32 cellular contexts compared by ENCODE assay signal in genomic region chr6:43203029-43203717, GRCh38. TPM values are rescaled to one million over a fixed set of nuclear protein-coding genes. Genes with fewer than 3 reads are reported as not detected.
A peak's percentile ranks its signal among the peaks of the same experiment; 100 is the strongest.
DNase-seq lines count a peak whose midpoint lies in the region; FAIRE-seq and TF ChIP-seq lines count a peak whose summit lies in the region.
"Had no signal": no experiment of that assay in that cellular context is flagged by ENCODE, and none has a peak within 500 bp of the region (broad histone marks: within the 10 kb centered on the region; RNA-seq: fewer than 3 reads in every experiment).

No MANE protein-coding gene starts in this region.

- H3K9me2 ChIP-seq in PC-9 (ENCODE audit: insufficient read depth) = no peaks in the 10 kb centered on the region

- H3K4me1 Mint-ChIP-seq in T-helper 2 cell treated with Interferon-gamma antibody and Interleukin-4, amounts not matched to agents 5 μg/mL and 100 μg/mL, for 36 hours (ENCODE audit: low read depth) = no peaks in the 10 kb centered on the region
- H3K4me1 Mint-ChIP-seq: activated CD4-positive, alpha-beta T cell treated with anti-CD3 and anti-CD28 coated beads for 36 hours; activated naive CD8-positive, alpha-beta T cell treated with anti-CD3 and anti-CD28 coated beads for 36 hours; stimulated activated memory B cell treated with anti-CD40 and anti-IgM and Interleukin-4, amounts not matched to agents 10 μg/mL and 1 μg/mL and 100 μg/mL, for 72 hours had no signal

- 95 to 98% (median 96%) methylated on average over 13 to 17 of the region's 17 CpGs for WGBS in spleen, 5 donors

- no peaks in the 10 kb centered on the region for H3K79me2 ChIP-seq in PC-9 (ENCODE audit: low read depth)
- H3K79me2 ChIP-seq: hepatocyte had no signal

- no TSS peak for BruUV-seq in PC-9 (replicated peaks; lab: Mats Ljungman, UMichigan)

- no peaks in the 10 kb centered on the region for H3K9me3 Mint-ChIP-seq in T-helper 2 cell treated with Interferon-gamma antibody and Interleukin-4, amounts not matched to agents 5 μg/mL and 100 μg/mL, for 36 hours
- H3K9me3 Mint-ChIP-seq: activated CD8-positive, alpha-beta T cell treated with anti-CD3 and anti-CD28 coated beads for 36 hours; activated naive CD8-positive, alpha-beta T cell treated with anti-CD3 and anti-CD28 coated beads for 36 hours; naive thymus-derived CD8-positive, alpha-beta T cell; stimulated activated memory B cell treated with anti-CD40 and anti-IgM and Interleukin-4, amounts not matched to agents 10 μg/mL and 1 μg/mL and 100 μg/mL, for 72 hours had no signal

- H3K36me3 Mint-ChIP-seq in T-helper 2 cell treated with Interferon-gamma antibody and Interleukin-4, amounts not matched to agents 5 μg/mL and 100 μg/mL, for 36 hours (ENCODE audit: low read depth) = peaks cover 22% of the 10 kb centered on the region

- peak overlapping the region; percentile 14 for H3K27ac Mint-ChIP-seq in T-helper 2 cell treated with Interferon-gamma antibody and Interleukin-4, amounts not matched to agents 5 μg/mL and 100 μg/mL, for 36 hours
- H3K27ac Mint-ChIP-seq: activated CD4-positive, alpha-beta T cell treated with anti-CD3 and anti-CD28 coated beads for 36 hours; activated CD8-positive, alpha-beta T cell treated with anti-CD3 and anti-CD28 coated beads for 36 hours; activated naive CD8-positive, alpha-beta T cell treated with anti-CD3 and anti-CD28 coated beads for 36 hours; stimulated activated memory B cell treated with anti-CD40 and anti-IgM and Interleukin-4, amounts not matched to agents 10 μg/mL and 1 μg/mL and 100 μg/mL, for 72 hours had no signal

- no peaks in the 10 kb centered on the region for H3K9me3 ChIP-seq in spleen
- no peaks in the 10 kb centered on the region for H3K9me3 ChIP-seq in PC-9 (ENCODE audit: insufficient read depth, low read depth)
- H3K9me3 ChIP-seq: ascending aorta, colonic mucosa, gastroesophageal sphincter, ovary, suprapubic skin, upper lobe of left lung had no signal

- CTCF ChIA-PET in PC-9 (lab: Charles Lee) = no interaction called here

- no peak for TF ChIP-seq POLR2A in spleen (IDR thresholded peaks at IDR 0.05)

- TF ChIP-seq CTCF in bronchial epithelial cell (IDR thresholded peaks at IDR 0.05; ENCODE audit: insufficient read depth, low read length, severe bottlenecking) (no peak), spleen (IDR thresholded peaks at IDR 0.05 in 8 of 11, conservative IDR thresholded peaks at IDR 0.05 in 3 of 11) (no peak), PC-9 (conservative IDR thresholded peaks at IDR 0.05) (no peak), GM20000 (IDR thresholded peaks at IDR 0.05; ENCODE audit: extremely low read depth, missing control alignments) (no peak)

- H3K4me3 Mint-ChIP-seq in T-helper 2 cell treated with Interferon-gamma antibody and Interleukin-4, amounts not matched to agents 5 μg/mL and 100 μg/mL, for 36 hours = no peak overlapping the region
- H3K4me3 Mint-ChIP-seq: activated CD4-positive, alpha-beta T cell treated with anti-CD3 and anti-CD28 coated beads for 36 hours; activated CD8-positive, alpha-beta T cell treated with anti-CD3 and anti-CD28 coated beads for 36 hours; activated naive CD8-positive, alpha-beta T cell treated with anti-CD3 and anti-CD28 coated beads for 36 hours; naive thymus-derived CD8-positive, alpha-beta T cell; stimulated activated memory B cell treated with anti-CD40 and anti-IgM and Interleukin-4, amounts not matched to agents 10 μg/mL and 1 μg/mL and 100 μg/mL, for 72 hours had no signal

- no peaks in the 10 kb centered on the region for H4K20me1 ChIP-seq in PC-9 (ENCODE audit: insufficient read depth)

- DNase-seq in T-helper 2 cell treated with Interferon-gamma antibody and Interleukin-4, amounts not matched to agents 5 μg/mL and 100 μg/mL, for 36 hours (ENCODE audit: low spot score) = no peak
- DNase-seq in T-helper 2 cell = no peak
- DNase-seq in bronchial epithelial cell (ENCODE audit: low read depth) = no peak
- peak; percentile 50 for DNase-seq in spleen
- no peak for DNase-seq in PC-9
- no peak for DNase-seq in GM20000 (ENCODE audit: low spot score)
- DNase-seq: 8988T; activated CD4-positive, alpha-beta T cell treated with anti-CD3 and anti-CD28 coated beads for 36 hours; activated CD8-positive, alpha-beta memory T cell treated with anti-CD3 and anti-CD28 coated beads, Interleukin-2, amount 50 U/mL, for 48 hours; activated CD8-positive, alpha-beta T cell treated with anti-CD3 and anti-CD28 coated beads for 36 hours; activated naive CD8-positive, alpha-beta T cell treated with anti-CD3 and anti-CD28 coated beads for 36 hours; C1 segment of cervical spinal cord; colonic mucosa; DMS153; effector CD8-positive, alpha-beta T cell; kidney glomerular epithelial cell; naive thymus-derived CD8-positive, alpha-beta T cell; NCI-H1048; NCI-H1694; NCI-H446; NCI-H748 treated with DMSO at 0.1 percent for 48 hours; SIG-M5; upper lobe of left lung had no signal

- H3K27me3 ChIP-seq in bronchial epithelial cell (ENCODE audit: control insufficient read depth, insufficient read depth, low read length) (no peaks in the 10 kb centered on the region), spleen (replicated peaks in 1 of 7) (no peaks in the 10 kb centered on the region), PC-9 (ENCODE audit: insufficient read depth, low read depth) (no peaks in the 10 kb centered on the region)
- H3K27me3 ChIP-seq: ascending aorta, cardiac muscle cell, colonic mucosa, gastroesophageal sphincter, hepatocyte, ovary, suprapubic skin, upper lobe of left lung had no signal

- intact Hi-C loops in spleen (cut with DNase I; ENCODE audit: low total_unique reads) (no loop called here), PC-9 (cut with micrococcal nuclease; ENCODE audit: unreplicated experiment) (no loop called here)

- H2AFZ ChIP-seq in PC-9 = no peak overlapping the region
- H2AFZ ChIP-seq: hepatocyte had no signal

- H3K27me3 Mint-ChIP-seq in T-helper 2 cell treated with Interferon-gamma antibody and Interleukin-4, amounts not matched to agents 5 μg/mL and 100 μg/mL, for 36 hours (ENCODE audit: low read depth) = no peaks in the 10 kb centered on the region
- H3K27me3 Mint-ChIP-seq: activated CD4-positive, alpha-beta T cell treated with anti-CD3 and anti-CD28 coated beads for 36 hours; activated CD8-positive, alpha-beta T cell treated with anti-CD3 and anti-CD28 coated beads for 36 hours; activated naive CD8-positive, alpha-beta T cell treated with anti-CD3 and anti-CD28 coated beads for 36 hours; naive thymus-derived CD8-positive, alpha-beta T cell; stimulated activated memory B cell treated with anti-CD40 and anti-IgM and Interleukin-4, amounts not matched to agents 10 μg/mL and 1 μg/mL and 100 μg/mL, for 72 hours had no signal

- no peak overlapping the region for H3K4me3 ChIP-seq in bronchial epithelial cell (ENCODE audit: low read depth, low read length)
- H3K4me3 ChIP-seq in spleen = no peak overlapping the region
- no peak overlapping the region for H3K4me3 ChIP-seq in PC-9
- H3K4me3 ChIP-seq: ascending aorta, cardiac muscle cell, colonic mucosa, gastroesophageal sphincter, hepatocyte, ovary, suprapubic skin, upper lobe of left lung had no signal

- peak; percentile 55 for FAIRE-seq in bronchial epithelial cell (lab: Jason Lieb, UNC)

- peaks cover 32% of the 10 kb centered on the region for H3K36me3 ChIP-seq in bronchial epithelial cell (ENCODE audit: control insufficient read depth, insufficient read depth, low read length)
- peaks cover 0 to 92% (median 56%) of the 10 kb centered on the region in 6 donors for H3K36me3 ChIP-seq in spleen
- H3K36me3 ChIP-seq in PC-9 (ENCODE audit: low read depth) = no peaks in the 10 kb centered on the region
- H3K36me3 ChIP-seq: colonic mucosa, ovary had no signal

- H3K4me2 ChIP-seq in PC-9 = no peak overlapping the region
- H3K4me2 ChIP-seq: hepatocyte had no signal

- H3F3A ChIP-seq in PC-9 (ENCODE audit: insufficient read depth, low read depth) = no peaks in the 10 kb centered on the region

- H3K4me1 ChIP-seq in spleen = no peaks in the 10 kb centered on the region
- H3K4me1 ChIP-seq in PC-9 (replicated peaks; ENCODE audit: insufficient read depth) = no peaks in the 10 kb centered on the region; the same call in 1 of the 2 replicates
- H3K4me1 ChIP-seq: ascending aorta, colonic mucosa, gastroesophageal sphincter, suprapubic skin, upper lobe of left lung had no signal

- POLR2A ChIA-PET in PC-9 (lab: Charles Lee; ENCODE audit: unreplicated experiment) = no interaction called here

- no peak overlapping the region for H3K27ac ChIP-seq in spleen
- no peak overlapping the region for H3K27ac ChIP-seq in PC-9
- H3K27ac ChIP-seq: ascending aorta, cardiac muscle cell, colonic mucosa, gastroesophageal sphincter, hepatocyte, ovary, suprapubic skin, upper lobe of left lung had no signal

RNA-seq across cellular contexts. Expression of gene CUL9, which starts 21.2 kb away (rescaled TPM):
- total RNA-seq in bronchial epithelial cell = 29.0 and 36.4 TPM in 2 replicates
- total RNA-seq in spleen = 10 to 100 TPM; 54.0 to 81.5 (median 68.5) TPM
- polyA plus RNA-seq in spleen = 100 to 1,000 TPM in 2 of 3 donors, 10 to 100 TPM in 1; 50.4 to 145 (median 113) TPM
- total RNA-seq in PC-9 (2021) = 52.8 and 71.6 TPM in 2 replicates

RNA-seq across cellular contexts. Expression of gene DNPH1, which starts 26.1 kb away (rescaled TPM):
- total RNA-seq in bronchial epithelial cell = 59.8 and 75.4 TPM in 2 replicates
- total RNA-seq in spleen = 10 to 100 TPM; 33.2 to 94.8 (median 54.0) TPM
- 100 to 1,000 TPM; 126 to 201 (median 153) TPM for polyA plus RNA-seq in spleen
- 43.5 and 57.0 TPM in 2 replicates for total RNA-seq in PC-9 (2021)

RNA-seq across cellular contexts. Expression of gene SRF, which starts 32.1 kb away (rescaled TPM):
- total RNA-seq in bronchial epithelial cell (10.8 and 20.1 TPM in 2 replicates), spleen (10 to 100 TPM; 23.5 to 45.6 (median 29.6) TPM), PC-9 (2021) (22.0 and 25.4 TPM in 2 replicates)
- 10 to 100 TPM; 11.6 to 25.3 (median 14.3) TPM for polyA plus RNA-seq in spleen

RNA-seq across cellular contexts. Expression of gene TTBK1, which starts 40.1 kb away (rescaled TPM):
- total RNA-seq in bronchial epithelial cell (not detected in 2 replicates), spleen (under 1 TPM in 6 of 7 donors, not detected in 1; 0.07 to 0.32 (median 0.11) TPM), PC-9 (2021) (0.07 and 0.15 TPM in 2 replicates)
- polyA plus RNA-seq in spleen = under 1 TPM; 0.05 to 0.19 (median 0.07) TPM
- total RNA-seq: ascending aorta; G401; naive thymus-derived CD8-positive, alpha-beta T cell; skeletal muscle tissue; suprapubic skin had no signal
- polyA plus RNA-seq: naive thymus-derived CD8-positive, alpha-beta T cell had no signal
